In genomic region chr1:150976879-150977694, GRCh38 we compare ENCODE assay signal across 8 cellular contexts. TPM values are rescaled to one million over a fixed set of nuclear protein-coding genes. Genes with fewer than 3 reads are reported as not detected.
A peak's percentile ranks its signal among the peaks of the same experiment; 100 is the strongest.
DNase-seq lines count a peak whose midpoint lies in the region; ATAC-seq and TF ChIP-seq lines count a peak whose summit lies in the region.

No MANE protein-coding gene starts in this region.

- H3K9ac ChIP-seq in BLaER1 treated with 17β-estradiol and CSF1 and Interleukin-3, amounts not matched to agents 10 nM and 100 nM: peak overlapping the region; percentile 15 to 73 (median 55); a peak in 20 of 22 replicates
- H3K9ac ChIP-seq in mammary epithelial cell (ENCODE audit: insufficient read depth, low read length) (no peak overlapping the region), liver (ENCODE audit: low read depth in 1 of 2, low read length in 2 of 2) (peak overlapping the region; percentile 21 to 64)

- H3K36me3 ChIP-seq in BLaER1 treated with 17β-estradiol and CSF1 and Interleukin-3, amounts not matched to agents 10 nM and 100 nM: peaks cover 0 to 10% (median 3%) of the 10 kb centered on the region in 11 experiments; a peak in 8 of 22 replicates
- H3K36me3 ChIP-seq in MG63 (peaks cover 15% of the 10 kb centered on the region), mammary epithelial cell (ENCODE audit: insufficient read depth, low read length) (no peaks in the 10 kb centered on the region), liver (ENCODE audit: control insufficient read depth in 4 of 4, insufficient read depth in 3 of 4, low read depth in 1 of 4, low read length in 3 of 4) (no peaks in the 10 kb centered on the region)

- dilution Hi-C loops in mammary epithelial cell (cut with HindIII; ENCODE audit: low sequenced_read_pairs): no loop called here

- no peaks in the 10 kb centered on the region for H3K36me3 Mint-ChIP-seq in activated B cell treated with CpG ODN at 0.5 μM for 24 hours (ENCODE audit: low read depth)

- H3K79me2 ChIP-seq in mammary epithelial cell (ENCODE audit: insufficient read depth, low read length): peaks cover 23% of the 10 kb centered on the region

- peak overlapping the region; percentile 5 to 81 (median 65); a peak in 19 of 22 replicates for H3K27ac ChIP-seq in BLaER1 treated with 17β-estradiol and CSF1 and Interleukin-3, amounts not matched to agents 10 nM and 100 nM
- H3K27ac ChIP-seq in mammary epithelial cell (ENCODE audit: insufficient read depth, low read depth, low read length) (peak overlapping the region; percentile 36), liver (ENCODE audit: low read depth in 1 of 2, low read length in 2 of 2) (peak overlapping the region; percentile 86 to 87)

- H3K27me3 Mint-ChIP-seq in activated B cell treated with CpG ODN at 0.5 μM for 24 hours: no peaks in the 10 kb centered on the region

- H2AFZ ChIP-seq in mammary epithelial cell (ENCODE audit: low read depth, low read length): peak overlapping the region; percentile 57

- ATAC-seq in activated B cell treated with CpG ODN at 0.5 μM for 24 hours (ENCODE audit: low read depth): peak; percentile 63

- H3K27me3 ChIP-seq in BLaER1 treated with 17β-estradiol and CSF1 and Interleukin-3, amounts not matched to agents 10 nM and 100 nM: no peaks in the 10 kb centered on the region
- H3K27me3 ChIP-seq in MG63: no peaks in the 10 kb centered on the region
- H3K27me3 ChIP-seq in mammary epithelial cell (ENCODE audit: insufficient read depth, low read length): no peaks in the 10 kb centered on the region
- no peaks in the 10 kb centered on the region for H3K27me3 ChIP-seq in liver (ENCODE audit: control insufficient read depth in 4 of 4, insufficient read depth in 4 of 4, low read length in 3 of 4)

- no peak for TF ChIP-seq CTCF in activated B cell treated with CpG ODN at 0.5 μM for 24 hours (IDR thresholded peaks at IDR 0.05)
- no peak for TF ChIP-seq CTCF in mammary epithelial cell (conservative IDR thresholded peaks at IDR 0.05 in 1 of 2, IDR thresholded peaks at IDR 0.05 in 1 of 2; ENCODE audit: extremely low read depth in 1 of 2, insufficient read depth in 1 of 2, low read depth in 1 of 2, low read length in 2 of 2)
- TF ChIP-seq CTCF in liver (IDR thresholded peaks at IDR 0.05; ENCODE audit: low read depth, low read length, missing input control): no peak
- no peak for TF ChIP-seq CTCF in GM20000 (IDR thresholded peaks at IDR 0.05; ENCODE audit: extremely low read depth, missing control alignments)

- in situ Hi-C loops in mammary epithelial cell (cut with MboI; ENCODE audit: low sequenced_read_pairs in 2 of 2): no loop called here

- H3K27ac Mint-ChIP-seq in activated B cell treated with CpG ODN at 0.5 μM for 24 hours: peak overlapping the region; percentile 83

- peak overlapping the region in 7 of 10 experiments; percentile 29 to 50 (median 37); a peak in 14 of 20 replicates for H3K4me3 ChIP-seq in BLaER1 treated with 17β-estradiol and CSF1 and Interleukin-3, amounts not matched to agents 10 nM and 100 nM
- H3K4me3 ChIP-seq in MG63: peak overlapping the region; percentile 10
- no peak overlapping the region for H3K4me3 ChIP-seq in mammary epithelial cell (replicated peaks in 1 of 3; ENCODE audit: insufficient read depth in 1 of 3, low read depth in 2 of 3, low read length in 3 of 3)
- no peak overlapping the region for H3K4me3 ChIP-seq in liver (ENCODE audit: low read depth in 1 of 3, low read length in 3 of 3)

- H3K9me3 Mint-ChIP-seq in activated B cell treated with CpG ODN at 0.5 μM for 24 hours: no peaks in the 10 kb centered on the region

- POLR2A ChIA-PET in activated B cell treated with CpG ODN at 0.5 μM for 24 hours (lab: Charles Lee): interaction anchor here (0.5 kb wide), 2 partner anchors 212 to 229 kb away, joined by 3 read pairs; partner anchors contain the start of gene CTSS

- peak overlapping the region; percentile 83 for H3K4me3 Mint-ChIP-seq in activated B cell treated with CpG ODN at 0.5 μM for 24 hours

- H3K4me1 Mint-ChIP-seq in activated B cell treated with CpG ODN at 0.5 μM for 24 hours: peaks cover 52% of the 10 kb centered on the region

- peaks cover 12 to 18% (median 16%) of the 10 kb centered on the region in 11 experiments for H4K20me1 ChIP-seq in BLaER1 treated with 17β-estradiol and CSF1 and Interleukin-3, amounts not matched to agents 10 nM and 100 nM
- H4K20me1 ChIP-seq in mammary epithelial cell (ENCODE audit: insufficient read depth, low read length): no peaks in the 10 kb centered on the region

- 15% methylated on average over 10 of the region's 11 CpGs for WGBS in mammary epithelial cell (ENCODE audit: low coverage, missing lambda C conversion rate)
- WGBS in liver: 28% methylated on average over 11 of the region's 11 CpGs

- CTCF ChIA-PET in activated B cell treated with CpG ODN at 0.5 μM for 24 hours (lab: Charles Lee): interaction anchor here (0.6 to 3.1 kb wide), 5 partner anchors 18 to 417 kb away, joined by 3 to 12 read pairs (median 4); partner anchors contain the start of gene MINDY1
- CTCF ChIA-PET in mammary epithelial cell (lab: Charles Lee; ENCODE audit: low non-redundant PET): no interaction called here

- intact Hi-C loops in activated B cell treated with CpG ODN at 0.5 μM for 24 hours (cut with micrococcal nuclease) (loop anchor here (10.0 kb wide), 1 partner anchor 742 kb away; the partner anchor contains the start of gene ANP32E), mammary epithelial cell (cut with micrococcal nuclease) (loop anchor here (5.0 kb wide), 3 partner anchors 170 to 720 kb away; partner anchors contain the start of genes CA14, ENSA and SEMA6C)

- TF ChIP-seq RAD21 in liver (IDR thresholded peaks at IDR 0.05): peak in 1 of 2 donors; percentile 20

- H3K9me3 ChIP-seq in BLaER1 treated with 17β-estradiol and CSF1 and Interleukin-3, amounts not matched to agents 10 nM and 100 nM (replicated peaks in 1 of 11): no peaks in the 10 kb centered on the region
- no peaks in the 10 kb centered on the region for H3K9me3 ChIP-seq in MG63
- H3K9me3 ChIP-seq in mammary epithelial cell (replicated peaks; ENCODE audit: insufficient read depth, low read length): no peaks in the 10 kb centered on the region
- no peaks in the 10 kb centered on the region for H3K9me3 ChIP-seq in liver (ENCODE audit: control insufficient read depth in 4 of 4, low read length in 3 of 4)

- H3K4me1 ChIP-seq in BLaER1 treated with 17β-estradiol and CSF1 and Interleukin-3, amounts not matched to agents 10 nM and 100 nM: peaks cover 70 to 78% (median 72%) of the 10 kb centered on the region in 10 experiments
- H3K4me1 ChIP-seq in mammary epithelial cell (ENCODE audit: insufficient read depth, low read length): peaks cover 50% of the 10 kb centered on the region
- peaks cover 16 to 62% (median 50%) of the 10 kb centered on the region in 4 donors for H3K4me1 ChIP-seq in liver (ENCODE audit: control insufficient read depth in 4 of 4, insufficient read depth in 4 of 4, low read length in 3 of 4)

- DNase-seq in MG63 (peak; percentile 96), activated B cell treated with CpG ODN at 0.5 μM for 24 hours (peak; percentile 69), mammary epithelial cell (peak; percentile 76), GOT3 (lab: John Stamatoyannopoulos, UW) (no peak), GM20000 (ENCODE audit: low spot score) (no peak)
- peak; percentile 70 for DNase-seq in stimulated activated CD4-positive, alpha-beta T cell treated with anti-CD3 and anti-CD28 coated beads, Interleukin-4, amount 100 ng/mL, for 1 hour

- BruUV-seq in mammary epithelial cell (replicated peaks; lab: Mats Ljungman, UMichigan): no TSS peak

- H3K4me2 ChIP-seq in BLaER1 treated with 17β-estradiol and CSF1 and Interleukin-3, amounts not matched to agents 10 nM and 100 nM: peak overlapping the region; percentile 81 to 98 (median 90)
- H3K4me2 ChIP-seq in mammary epithelial cell (ENCODE audit: insufficient read depth, low read depth, low read length): peak overlapping the region; percentile 69

TF ChIP-seq in liver, 16 proteins besides CTCF, POLR2A, EP300 and RAD21 (continues in another document):
- TF ChIP-seq YY1 (IDR thresholded peaks at IDR 0.05) (peak; percentile 39), JUND (IDR thresholded peaks at IDR 0.05) (peak; percentile 78 to 96)

RNA-seq across cellular contexts. Expression of gene CERS2, which starts 2.5 kb away (rescaled TPM):
- total RNA-seq in MG63 (2014; rRNA removed; shearing (Covaris generic); ENCODE audit: low replicate concordance): 86.1 and 89.6 TPM in 2 replicates
- total RNA-seq in activated B cell treated with CpG ODN at 0.5 μM for 24 hours (95.5 and 106 TPM in 2 replicates), mammary epithelial cell (100 to 1,000 TPM; 113 to 169 TPM), liver (100 to 1,000 TPM; 212 to 346 TPM)
- polyA plus RNA-seq in mammary epithelial cell (145 TPM), liver (100 to 1,000 TPM; 215 to 340 TPM)
- 269 TPM for polyA minus RNA-seq in mammary epithelial cell

RNA-seq across cellular contexts. Expression of gene ANXA9, which starts 5.0 kb away (rescaled TPM):
- 0.46 TPM in 1 of 2 replicates, not detected in the other for total RNA-seq in MG63 (2014; rRNA removed; shearing (Covaris generic); ENCODE audit: low replicate concordance)
- total RNA-seq in activated B cell treated with CpG ODN at 0.5 μM for 24 hours (not detected in 2 replicates), mammary epithelial cell (1 to 10 TPM in 1 of 2 donors, under 1 TPM in 1; 0.67 to 1.5 TPM), liver (10 to 100 TPM; 15.8 to 18.2 TPM)
- polyA plus RNA-seq in mammary epithelial cell (1.1 TPM), liver (10 to 100 TPM in 1 of 2 donors, 1 to 10 TPM in 1; 7.5 to 24.0 TPM)
- not detected for polyA minus RNA-seq in mammary epithelial cell

RNA-seq across cellular contexts. Expression of gene MINDY1, which starts 29.6 kb away (rescaled TPM):
- 8.7 and 8.9 TPM in 2 replicates for total RNA-seq in MG63 (2014; rRNA removed; shearing (Covaris generic); ENCODE audit: low replicate concordance)
- total RNA-seq in activated B cell treated with CpG ODN at 0.5 μM for 24 hours (8.9 and 10.7 TPM in 2 replicates), mammary epithelial cell (10 to 100 TPM; 17.6 to 30.2 TPM), liver (10 to 100 TPM in 1 of 2 donors, 1 to 10 TPM in 1; 9.8 to 21.3 TPM)
- polyA plus RNA-seq in mammary epithelial cell (16.5 TPM), liver (1 to 10 TPM; 7.3 to 8.3 TPM)
- 37.4 TPM for polyA minus RNA-seq in mammary epithelial cell

RNA-seq across cellular contexts. Expression of gene PRUNE1, which starts 31.2 kb away (rescaled TPM):
- total RNA-seq in MG63 (2014; rRNA removed; shearing (Covaris generic); ENCODE audit: low replicate concordance): 7.5 and 8.1 TPM in 2 replicates
- 12.9 and 14.2 TPM in 2 replicates for total RNA-seq in activated B cell treated with CpG ODN at 0.5 μM for 24 hours
- 10 to 100 TPM in 1 of 2 donors, 1 to 10 TPM in 1; 9.4 to 16.3 TPM for total RNA-seq in mammary epithelial cell
- polyA plus RNA-seq in mammary epithelial cell: 12.2 TPM
- 31.7 TPM for polyA minus RNA-seq in mammary epithelial cell
- 1 to 10 TPM; 6.1 to 9.0 TPM for total RNA-seq in liver
- polyA plus RNA-seq in liver: 10 to 100 TPM in 1 of 2 donors, 1 to 10 TPM in 1; 9.9 to 10.6 TPM

RNA-seq across cellular contexts. Expression of gene SETDB1, which starts 50.9 kb away (rescaled TPM):
- total RNA-seq in MG63 (2014; rRNA removed; shearing (Covaris generic); ENCODE audit: low replicate concordance): 23.5 and 49.2 TPM in 2 replicates
- total RNA-seq in activated B cell treated with CpG ODN at 0.5 μM for 24 hours (101 and 105 TPM in 2 replicates), mammary epithelial cell (10 to 100 TPM; 30.3 TPM), liver (10 to 100 TPM; 20.8 to 23.7 TPM)
- polyA plus RNA-seq in mammary epithelial cell (21.0 TPM), liver (1 to 10 TPM; 5.4 to 7.3 TPM)
- polyA minus RNA-seq in mammary epithelial cell: 48.0 TPM

Comparison
In these comparisons a context has a peak if more than half of its experiments do, and no peak if none do; other contexts are left out.
1. H3K27ac ChIP-seq: peak in every context shown above with its lines; median percentile 86 in liver; 65 in BLaER1 treated with 17β-estradiol and CSF1 and Interleukin-3, amounts not matched to agents 10 nM and 100 nM; 36 in mammary epithelial cell.
2. H3K4me3 ChIP-seq: peak in BLaER1 treated with 17β-estradiol and CSF1 and Interleukin-3, amounts not matched to agents 10 nM and 100 nM (7 of 10) and MG63 (single experiment); none in mammary epithelial cell (0 of 3) and liver (0 of 3).
3. DNase-seq: peak in MG63 (single experiment), activated B cell treated with CpG ODN at 0.5 μM for 24 hours (single experiment), mammary epithelial cell (single experiment) and stimulated activated CD4-positive, alpha-beta T cell treated with anti-CD3 and anti-CD28 coated beads, Interleukin-4, amount 100 ng/mL, for 1 hour (single experiment); none in GOT3 (single experiment) and GM20000 (single experiment).
4. RNA of gene ANXA9, which starts 5.0 kb away (total RNA-seq): 15.8 to 18.2 TPM in liver; 0.67 to 1.5 TPM in mammary epithelial cell, 0.46 TPM in MG63 and not detected in activated B cell treated with CpG ODN at 0.5 μM for 24 hours; every median in the first group is over 4 times any median in the second.